17 cellular contexts compared by ENCODE assay signal in the genomic region with DNA sequence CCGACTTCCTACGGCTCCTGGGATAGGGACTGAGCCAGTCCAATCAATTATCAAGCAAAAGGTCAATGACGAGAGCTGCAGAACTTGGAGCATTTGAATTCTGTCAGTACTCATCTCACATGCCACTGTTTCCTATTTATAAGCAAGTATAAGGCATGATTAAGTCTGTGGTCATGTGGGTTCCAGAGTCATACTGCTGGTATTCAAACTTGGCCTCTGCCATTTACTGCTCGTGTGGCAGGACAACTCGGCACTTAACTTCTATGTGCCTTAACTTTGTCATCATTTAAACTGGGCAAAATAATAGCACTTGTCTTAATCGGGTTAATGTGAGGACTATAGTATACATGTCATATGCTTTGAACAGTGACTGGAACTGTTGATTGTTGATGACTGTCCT. TPM values are rescaled to one million over a fixed set of nuclear protein-coding genes. Genes with fewer than 3 reads are reported as not detected.
A peak's percentile ranks its signal among the peaks of the same experiment; 100 is the strongest.
DNase-seq lines count a peak whose midpoint lies in the region; ATAC-seq, FAIRE-seq and TF ChIP-seq lines count a peak whose summit lies in the region.
"Had no signal": no experiment of that assay in that cellular context is flagged by ENCODE, and none has a peak within 500 bp of the region (broad histone marks: within the 10 kb centered on the region; RNA-seq: fewer than 3 reads in every experiment).

No MANE protein-coding gene starts in this region.

- intact Hi-C loops in Panc1 (cut with micrococcal nuclease; ENCODE audit: unreplicated experiment) = no loop called here

- no peaks in the 10 kb centered on the region for H3K4me1 ChIP-seq in Panc1 (ENCODE audit: control insufficient read depth, insufficient read depth, low read length)
- H3K4me1 ChIP-seq: sigmoid colon had no signal

- in situ Hi-C loops in Panc1 (cut with HindIII; ENCODE audit: low pct_unique_long_range_greater_than_20kb, low sequenced_read_pairs) = no loop called here

- ATAC-seq in Panc1 (no peak), HG02885 (IDR thresholded peaks at IDR 0.05; ENCODE audit: poor library complexity, unreplicated experiment) (no peak), HG03354 (IDR thresholded peaks at IDR 0.05; ENCODE audit: poor library complexity, severe bottlenecking, unreplicated experiment) (no peak)
- ATAC-seq: activated T-cell treated with anti-CD3 and anti-CD28 coated beads, Interleukin-2, amount 50 U/mL, for 4 hours had no signal

- TF ChIP-seq CTCF in Panc1 (IDR thresholded peaks at IDR 0.05) = no peak
- no peak for TF ChIP-seq CTCF in epithelial cell of esophagus (IDR thresholded peaks at IDR 0.05; ENCODE audit: insufficient read depth, low read depth, low read length, missing control alignments)

- no peak overlapping the region for H3K4me3 ChIP-seq in Panc1 (ENCODE audit: low read depth in 2 of 2, low read length in 2 of 2)
- no peak overlapping the region for H3K4me3 ChIP-seq in epithelial cell of esophagus (ENCODE audit: low read length)
- H3K4me3 ChIP-seq: sigmoid colon, thoracic aorta had no signal

- FAIRE-seq in GM19239 (lab: Jason Lieb, UNC) = no peak
- FAIRE-seq: endothelial cell of umbilical vein had no signal

- no peaks in the 10 kb centered on the region for H3K9me3 ChIP-seq in Panc1 (ENCODE audit: control insufficient read depth, insufficient read depth, low read depth, low read length)
- H3K9me3 ChIP-seq: sigmoid colon, thoracic aorta had no signal

- DNase-seq in GM03348 (ENCODE audit: low spot score) (peak; percentile 62), Panc1 (ENCODE audit: low read depth, low spot score) (peak; percentile 28), epithelial cell of esophagus (ENCODE audit: low read depth) (peak; percentile 79), renal cortical epithelial cell (ENCODE audit: low read depth) (peak; percentile 84), GM19239 (ENCODE audit: insufficient read length, low spot score) (no peak)
- DNase-seq in stimulated activated CD8-positive, alpha-beta memory T cell treated with anti-CD3 and anti-CD28 coated beads, Interleukin-4, amount 100 ng/mL, for 48 hours = no peak
- DNase-seq: activated CD4-positive, CD25-positive, alpha-beta regulatory T cell treated with anti-CD3 and anti-CD28 coated beads, Interleukin-2, amount 50 U/mL, for 72 hours; activated T-cell treated with anti-CD3 and anti-CD28 coated beads, Interleukin-2, amount 50 U/mL, for 4 hours; Calu3; naive B cell; NCI-H1105 treated with DMSO at 0.1 percent for 48 hours; NCI-H774; sigmoid colon had no signal

- CTCF ChIA-PET in Panc1 (lab: Charles Lee) = no interaction called here

- no TSS peak for BruUV-seq in Panc1 (replicated peaks; lab: Mats Ljungman, UMichigan)

- no peaks in the 10 kb centered on the region for H3K36me3 ChIP-seq in Panc1 (ENCODE audit: control insufficient read depth, insufficient read depth, low read length)
- H3K36me3 ChIP-seq: sigmoid colon, thoracic aorta had no signal

- H3K27ac ChIP-seq in Panc1 (ENCODE audit: low read length) = no peak overlapping the region
- H3K27ac ChIP-seq: sigmoid colon, thoracic aorta had no signal

- POLR2A ChIA-PET in Panc1 (lab: Charles Lee) = no interaction called here

- H3K27me3 ChIP-seq in Panc1 (ENCODE audit: control insufficient read depth, insufficient read depth, low read length) = no peaks in the 10 kb centered on the region
- H3K27me3 ChIP-seq: sigmoid colon had no signal

RNA-seq across cellular contexts. Expression of a gene that starts 44.9 kb away (rescaled TPM):
- total RNA-seq in Panc1 (2021; ENCODE audit: unreplicated experiment) (not detected), renal cortical epithelial cell (0.10 and 2.8 TPM in 2 replicates)
- not detected for polyA plus RNA-seq in Panc1 (2012; ENCODE audit: insufficient read length)
- total RNA-seq: activated T-cell treated with anti-CD3 and anti-CD28 coated beads, Interleukin-2, amount 50 U/mL, for 4 hours; Calu3 had no signal

Comparison
In these comparisons a context has a peak if more than half of its experiments do, and no peak if none do; other contexts are left out.
1. DNase-seq: peak in GM03348 (single experiment), Panc1 (single experiment), epithelial cell of esophagus (single experiment) and renal cortical epithelial cell (single experiment); none in stimulated activated CD8-positive, alpha-beta memory T cell treated with anti-CD3 and anti-CD28 coated beads, Interleukin-4, amount 100 ng/mL, for 48 hours (single experiment) and GM19239 (single experiment).